In the genomic region with DNA sequence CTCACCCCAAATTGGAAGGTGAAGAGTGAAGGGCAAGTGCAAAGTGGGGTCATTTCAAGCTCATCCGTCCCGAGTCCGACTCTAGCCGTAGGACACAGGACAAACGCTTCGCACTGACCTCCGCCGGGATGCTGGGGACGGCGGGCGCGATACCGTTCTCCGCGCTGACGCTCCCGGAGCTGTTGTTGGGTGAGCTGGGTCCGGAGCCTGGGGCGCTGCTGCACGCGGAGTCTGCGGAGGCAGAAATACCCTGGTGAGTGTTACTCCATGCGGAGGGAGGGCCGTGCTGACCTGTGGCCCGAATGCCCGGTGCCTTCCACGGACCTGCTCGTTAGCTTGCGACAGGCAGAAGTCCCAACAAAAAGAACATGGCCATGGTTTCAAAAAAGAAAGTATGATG, we compare ENCODE assay signal across 14 cellular contexts.
DNase-seq lines count a peak whose midpoint lies in the region; ATAC-seq and TF ChIP-seq lines count a peak whose summit lies in the region.
"Had no signal": no experiment of that assay in that cellular context is flagged by ENCODE, and none has a peak within 500 bp of the region (broad histone marks: within the 10 kb centered on the region; RNA-seq: fewer than 3 reads in every experiment).

No MANE protein-coding gene starts in this region.

- intact Hi-C loops in right cardiac atrium (cut with DNase I), result no loop called here
- intact Hi-C loops in Right ventricle myocardium inferior (cut with DNase I), result no loop called here
- intact Hi-C loops in dorsolateral prefrontal cortex (cut with DNase I), result no loop called here

- H3K27me3 ChIP-seq in right cardiac atrium (ENCODE audit: control insufficient read depth, insufficient read depth), result no peaks in the 10 kb centered on the region
- H3K27me3 ChIP-seq in dorsolateral prefrontal cortex, result no peaks in the 10 kb centered on the region
- H3K27me3 ChIP-seq: BE2C had no signal

- H3K4me3 ChIP-seq in right cardiac atrium (ENCODE audit: low read length) (no peak overlapping the region), dorsolateral prefrontal cortex (no peak overlapping the region)

- peaks cover 0 to 4% of the 10 kb centered on the region in 2 donors for H3K9me3 Mint-ChIP-seq in stimulated activated naive B cell treated with anti-CD40 and anti-IgM and Interleukin-4, amounts not matched to agents 10 μg/mL and 1 μg/mL and 100 μg/mL, for 72 hours
- H3K9me3 Mint-ChIP-seq in nephron progenitor cell, result no peaks in the 10 kb centered on the region
- H3K9me3 Mint-ChIP-seq: CD8-positive, alpha-beta memory T cell; H9 had no signal

- no peak for TF ChIP-seq CTCF in dorsolateral prefrontal cortex (IDR thresholded peaks at IDR 0.05 in 54 of 56, conservative IDR thresholded peaks at IDR 0.05 in 2 of 56; ENCODE audit: low read depth in 1 of 56, partially characterized antibody in 56 of 56)
- no peak for TF ChIP-seq CTCF in nephron progenitor cell (IDR thresholded peaks at IDR 0.05)

- H3K27ac Mint-ChIP-seq in stimulated activated naive B cell treated with anti-CD40 and anti-IgM and Interleukin-4, amounts not matched to agents 10 μg/mL and 1 μg/mL and 100 μg/mL, for 72 hours, result peak overlapping the region; percentile 31
- no peak overlapping the region for H3K27ac Mint-ChIP-seq in nephron progenitor cell

- H3K27ac ChIP-seq in right cardiac atrium (ENCODE audit: low read length) (no peak overlapping the region), dorsolateral prefrontal cortex (peak overlapping the region in 35 of 59 donors; percentile 15 to 86 (median 70))

- DNase-seq in right cardiac atrium, result peak in 2 of 3 donors; percentile 20 to 49
- no peak for DNase-seq in Right ventricle myocardium inferior (ENCODE audit: missing footprints)
- DNase-seq in dorsolateral prefrontal cortex, result no peak
- DNase-seq in stimulated activated naive B cell treated with anti-CD40 and anti-IgM and Interleukin-4, amounts not matched to agents 10 μg/mL and 1 μg/mL and 100 μg/mL, for 72 hours, result no peak
- no peak for DNase-seq in nephron progenitor cell
- DNase-seq: ACHN; BE2C; C1 segment of cervical spinal cord; CD4-positive, CD25-positive, alpha-beta regulatory T cell; CD8-positive, alpha-beta memory T cell; COR-L47; DMS 273 treated with DMSO at 0.1 percent for 48 hours; H9 had no signal

- H3K9me3 ChIP-seq in right cardiac atrium (ENCODE audit: control insufficient read depth, low read length), result no peaks in the 10 kb centered on the region
- H3K9me3 ChIP-seq: BE2C had no signal

- no peaks in the 10 kb centered on the region for H3K4me1 Mint-ChIP-seq in stimulated activated naive B cell treated with anti-CD40 and anti-IgM and Interleukin-4, amounts not matched to agents 10 μg/mL and 1 μg/mL and 100 μg/mL, for 72 hours
- H3K4me1 Mint-ChIP-seq in nephron progenitor cell, result no peaks in the 10 kb centered on the region
- H3K4me1 Mint-ChIP-seq: H9 had no signal

- H3K36me3 Mint-ChIP-seq in stimulated activated naive B cell treated with anti-CD40 and anti-IgM and Interleukin-4, amounts not matched to agents 10 μg/mL and 1 μg/mL and 100 μg/mL, for 72 hours, result peaks cover 55 to 81% of the 10 kb centered on the region in 2 donors
- H3K36me3 Mint-ChIP-seq in nephron progenitor cell (ENCODE audit: low read depth), result peaks cover 67% of the 10 kb centered on the region

- ATAC-seq in right cardiac atrium, result no peak
- ATAC-seq in Right ventricle myocardium inferior, result no peak
- ATAC-seq in stimulated activated naive B cell treated with anti-CD40 and anti-IgM and Interleukin-4, amounts not matched to agents 10 μg/mL and 1 μg/mL and 100 μg/mL, for 72 hours (replicated peaks), result no peak
- no peak for ATAC-seq in HG02970 (IDR thresholded peaks at IDR 0.05; ENCODE audit: low FRiP score, unreplicated experiment)

- no peak overlapping the region for H3K4me3 Mint-ChIP-seq in stimulated activated naive B cell treated with anti-CD40 and anti-IgM and Interleukin-4, amounts not matched to agents 10 μg/mL and 1 μg/mL and 100 μg/mL, for 72 hours
- H3K4me3 Mint-ChIP-seq in nephron progenitor cell, result no peak overlapping the region
- H3K4me3 Mint-ChIP-seq: CD4-positive, CD25-positive, alpha-beta regulatory T cell; H9 had no signal

- H3K27me3 Mint-ChIP-seq in stimulated activated naive B cell treated with anti-CD40 and anti-IgM and Interleukin-4, amounts not matched to agents 10 μg/mL and 1 μg/mL and 100 μg/mL, for 72 hours, result no peaks in the 10 kb centered on the region
- H3K27me3 Mint-ChIP-seq in nephron progenitor cell (ENCODE audit: low read depth, poor library complexity), result no peaks in the 10 kb centered on the region
- H3K27me3 Mint-ChIP-seq: CD4-positive, CD25-positive, alpha-beta regulatory T cell; CD8-positive, alpha-beta memory T cell had no signal

- WGBS in right cardiac atrium, result 96% methylated on average over 29 of the region's 29 CpGs

- H3K4me1 ChIP-seq in right cardiac atrium (ENCODE audit: control insufficient read depth, insufficient read depth, low read length), result peaks cover 4% of the 10 kb centered on the region
- H3K4me1 ChIP-seq: BE2C had no signal

Comparison
In these comparisons a context has a peak if more than half of its experiments do, and no peak if none do; other contexts are left out.
1. DNase-seq: peak in right cardiac atrium (2 of 3); none in Right ventricle myocardium inferior (single experiment), dorsolateral prefrontal cortex (0 of 10), stimulated activated naive B cell treated with anti-CD40 and anti-IgM and Interleukin-4, amounts not matched to agents 10 μg/mL and 1 μg/mL and 100 μg/mL, for 72 hours (single experiment) and nephron progenitor cell (single experiment).